Comparison of ENCODE assay signal across 30 cellular contexts in genomic region chr11:19421134-19421533, GRCh38.
"Had no signal": no experiment of that assay in that cellular context is flagged by ENCODE, and none has a peak within 500 bp of the region (broad histone marks: within the 10 kb centered on the region; RNA-seq: fewer than 3 reads in every experiment).

No MANE protein-coding gene starts in this region.

- H3K27ac ChIP-seq: epithelial cell of prostate, esophagus squamous epithelium, hepatocyte, left ventricle myocardium inferior, pancreas, prostate gland, sigmoid colon, suprapubic skin, WERI-Rb-1 had no signal

- H3K27me3 ChIP-seq: esophagus squamous epithelium, hepatocyte, pancreas, sigmoid colon, suprapubic skin, tibial nerve had no signal

- H3K4me3 ChIP-seq: esophagus squamous epithelium, hepatocyte, left ventricle myocardium inferior, lung, mucosa of descending colon, pancreas, prostate gland, sigmoid colon, suprapubic skin, tibial nerve had no signal

- FAIRE-seq: bronchial epithelial cell, endometrium, frontal cortex, pancreas, small intestine, urothelium cell line had no signal

- H3K4me2 ChIP-seq: hepatocyte had no signal

- ATAC-seq: activated CD4-positive, CD25-positive, alpha-beta regulatory T cell treated with anti-CD3 and anti-CD28 coated beads, Interleukin-2, amount 50 U/mL, for 24 hours; mucosa of descending colon; pancreas; stimulated activated naive B cell treated with anti-CD40 and anti-IgM and Interleukin-4, amounts not matched to agents 10 μg/mL and 1 μg/mL and 100 μg/mL, for 72 hours had no signal

- H3K9me3 ChIP-seq: esophagus squamous epithelium, left ventricle myocardium inferior, mucosa of descending colon, pancreas, prostate gland, sigmoid colon, suprapubic skin, tibial nerve had no signal

- DNase-seq: activated CD4-positive, alpha-beta T cell treated with anti-CD3 and anti-CD28 coated beads for 48 hours; activated CD4-positive, alpha-beta T cell treated with anti-CD3 and anti-CD28 coated beads, Interleukin-2, amount 50 U/mL, for 48 hours; activated CD8-positive, alpha-beta memory T cell treated with anti-CD3 and anti-CD28 coated beads for 24 hours; activated effector memory CD4-positive, alpha-beta T cell treated with Interleukin-2 at 50 U/mL for 16 hours; activated naive CD4-positive, alpha-beta T cell treated with Interleukin-2 at 50 U/mL for 16 hours; anterior cingulate cortex; effector CD8-positive, alpha-beta T cell; esophagus squamous epithelium; islet precursor cell; left ventricle myocardium inferior; mucosa of descending colon; nephron progenitor cell; pancreas; sigmoid colon; small intestine; stimulated activated CD4-positive, alpha-beta T cell treated with anti-CD3 and anti-CD28 coated beads, Interleukin-4, amount 100 ng/mL, for 24 hours; stimulated activated naive B cell treated with anti-CD40 and anti-IgM and Interleukin-4, amounts not matched to agents 10 μg/mL and 1 μg/mL and 100 μg/mL, for 72 hours; T1000; WERI-Rb-1 had no signal

- H3K36me3 ChIP-seq: esophagus squamous epithelium, left ventricle myocardium inferior, pancreas, prostate gland, sigmoid colon, suprapubic skin, tibial nerve, WERI-Rb-1 had no signal

- H2AFZ ChIP-seq: hepatocyte had no signal

- H3K79me2 ChIP-seq: hepatocyte had no signal

- H3K4me1 ChIP-seq: esophagus squamous epithelium, left ventricle myocardium inferior, pancreas, prostate gland, suprapubic skin had no signal
